8 cellular contexts compared by ENCODE assay signal in the genomic region with DNA sequence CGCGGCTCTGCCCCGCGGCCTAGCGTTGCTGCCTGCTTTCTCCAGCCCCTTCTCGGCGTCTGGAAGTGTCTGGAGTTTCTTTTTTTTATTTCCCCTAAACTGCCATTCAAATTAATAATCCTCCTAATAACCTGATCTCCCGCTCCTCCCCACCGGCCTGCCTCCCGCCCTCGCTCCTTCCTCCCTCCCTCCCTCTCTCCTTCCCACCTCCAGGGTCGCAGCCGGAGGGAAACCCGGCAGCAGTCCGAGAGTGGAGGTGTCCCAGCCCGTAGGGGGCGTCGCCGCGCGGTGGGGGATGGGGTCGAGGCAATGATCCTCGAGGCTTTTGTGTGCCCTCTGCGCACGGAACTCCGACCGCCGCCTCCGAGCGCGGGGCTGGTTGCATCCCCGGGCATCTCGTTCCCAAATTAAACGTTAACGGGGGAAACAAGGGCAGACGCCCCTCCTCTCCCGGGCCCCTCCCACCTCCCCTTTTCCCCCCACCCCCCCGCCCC. TPM values are rescaled to one million over a fixed set of nuclear protein-coding genes. Genes with fewer than 3 reads are reported as not detected.
A peak's percentile ranks its signal among the peaks of the same experiment; 100 is the strongest.
DNase-seq lines count a peak whose midpoint lies in the region; ATAC-seq, FAIRE-seq and TF ChIP-seq lines count a peak whose summit lies in the region.

No MANE protein-coding gene starts in this region.

- CTCF ChIA-PET in K562 (lab: Yijun Ruan, JAX; ENCODE audit: low intra/inter-chr PET ratio): interaction anchor here (0.6 to 0.7 kb wide), 2 partner anchors 197 to 528 kb away, joined by 3 read pairs; no protein-coding TSS in a partner anchor

- no peaks in the 10 kb centered on the region for H3K9me2 ChIP-seq in Karpas-422 (replicated peaks; ENCODE audit: insufficient read depth, low read length)

- peak; percentile 4 to 23; a peak in 2 of 4 replicates for TF ChIP-seq RAD21 in K562 (CRISPR knock-in tag; conservative IDR thresholded peaks at IDR 0.05 in 1 of 2, IDR thresholded peaks at IDR 0.05 in 1 of 2)

- H3K36me3 ChIP-seq in BE2C (no peaks in the 10 kb centered on the region; the same call in 1 of the 2 replicates), Karpas-422 (ENCODE audit: insufficient read depth, low read length) (no peaks in the 10 kb centered on the region), K562 (ENCODE audit: control insufficient read depth, insufficient read depth, low read length) (peaks cover 44% of the 10 kb centered on the region), iPS-20b (ENCODE audit: insufficient read depth, low read depth, low read length) (peaks cover 25% of the 10 kb centered on the region), spleen (peaks cover 0 to 16% (median 0%) of the 10 kb centered on the region in 6 donors)

- TF ChIP-seq POLR2A in K562 (conservative IDR thresholded peaks at IDR 0.05) (peak; percentile 4), spleen (IDR thresholded peaks at IDR 0.05) (no peak)

- H2AFZ ChIP-seq in Karpas-422 (ENCODE audit: low read length): no peak overlapping the region
- H2AFZ ChIP-seq in K562 (ENCODE audit: low read depth, low read length): peak overlapping the region; percentile 71

- no peaks in the 10 kb centered on the region for H3K9me1 ChIP-seq in K562 (ENCODE audit: control insufficient read depth, insufficient read depth, low read length)

- POLR2A ChIA-PET in K562 (lab: Yijun Ruan, JAX): interaction anchor here (0.5 to 3.6 kb wide), 8 partner anchors 11 to 590 kb away, joined by 3 to 22 read pairs (median 6); no protein-coding TSS in a partner anchor

- peak; percentile 82 for FAIRE-seq in K562 (lab: Jason Lieb, UNC)

- H3K4me1 ChIP-seq in BE2C (no peaks in the 10 kb centered on the region), Karpas-422 (ENCODE audit: low read length) (peaks cover 25% of the 10 kb centered on the region), K562 (replicated peaks in 1 of 2; ENCODE audit: control insufficient read depth in 2 of 2, insufficient read depth in 2 of 2, low read length in 2 of 2) (peaks cover 13 to 47% of the 10 kb centered on the region in 2 experiments; a peak in 4 of 5 replicates), iPS-20b (ENCODE audit: insufficient read depth, low read length) (peaks cover 18% of the 10 kb centered on the region), spleen (peaks cover 12 to 65% (median 41%) of the 10 kb centered on the region in 6 donors)

- H3K9me3 ChIP-seq in BE2C (no peaks in the 10 kb centered on the region), Karpas-422 (ENCODE audit: low read length) (no peaks in the 10 kb centered on the region), K562 (replicated peaks; ENCODE audit: control insufficient read depth, insufficient read depth, low read depth, low read length) (no peaks in the 10 kb centered on the region), iPS-20b (ENCODE audit: insufficient read depth, low read depth, low read length) (no peaks in the 10 kb centered on the region), spleen (no peaks in the 10 kb centered on the region)

- peak overlapping the region; percentile 64 for H3K4me3 ChIP-seq in BE2C (ENCODE audit: low read depth, low read length)
- peak overlapping the region; percentile 47; the same call in 1 of the 2 replicates for H3K4me3 ChIP-seq in Karpas-422 (ENCODE audit: low read length)
- H3K4me3 ChIP-seq in K562: peak overlapping the region; percentile 93
- peak overlapping the region; percentile 97 for H3K4me3 ChIP-seq in iPS-20b (ENCODE audit: low read length)
- peak overlapping the region; percentile 70 to 96 (median 84) for H3K4me3 ChIP-seq in spleen

- TF ChIP-seq EP300 in K562 (IDR thresholded peaks at IDR 0.05; ENCODE audit: low read length): peak; percentile 53; the same call in 1 of the 2 replicates

- BruUV-seq in K562 (replicated peaks; lab: Mats Ljungman, UMichigan): no TSS peak

- H3K9ac ChIP-seq in Karpas-422 (ENCODE audit: low read length): no peak overlapping the region
- H3K9ac ChIP-seq in K562 (ENCODE audit: insufficient read depth in 1 of 2, low read depth in 2 of 2, low read length in 2 of 2): peak overlapping the region; percentile 88 to 99
- peak overlapping the region; percentile 91; the same call in 1 of the 2 replicates for H3K9ac ChIP-seq in iPS-20b (ENCODE audit: low read depth, low read length)

- ATAC-seq in GM19467 (IDR thresholded peaks at IDR 0.05; ENCODE audit: unreplicated experiment): peak; percentile 11
- peak; percentile 63 for ATAC-seq in K562
- no peak for ATAC-seq in GM18520 (IDR thresholded peaks at IDR 0.05; ENCODE audit: unreplicated experiment)

- peaks cover 3% of the 10 kb centered on the region; the same call in 1 of the 2 replicates for H4K20me1 ChIP-seq in Karpas-422 (ENCODE audit: insufficient read depth, low read depth, low read length)
- H4K20me1 ChIP-seq in K562 (replicated peaks; ENCODE audit: control insufficient read depth, insufficient read depth, low read length): peaks cover 7% of the 10 kb centered on the region; the same call in 1 of the 2 replicates

- peak; percentile 23; the same call in 1 of the 2 replicates for TF ChIP-seq CTCF in BE2C (IDR thresholded peaks at IDR 0.05; ENCODE audit: low read depth, low read length)
- TF ChIP-seq CTCF in K562 (IDR thresholded peaks at IDR 0.05 in 2 of 3, conservative IDR thresholded peaks at IDR 0.05 in 1 of 3; ENCODE audit: insufficient read depth in 2 of 3, low read depth in 1 of 3, low read length in 3 of 3): peak; percentile 49 to 58 (median 57)
- peak in 6 of 11 experiments; percentile 4 to 38 (median 18) for TF ChIP-seq CTCF in spleen (IDR thresholded peaks at IDR 0.05 in 8 of 11, conservative IDR thresholded peaks at IDR 0.05 in 3 of 11)

- DNase-seq in BE2C (peak; percentile 67), Karpas-422 (no peak), T-helper 9 cell (peak; percentile 55), K562 (ENCODE audit: extremely low read depth in 1 of 4, low spot score in 3 of 4) (peak; percentile 75 to 93 (median 82)), spleen (peak; percentile 90)

- 0% methylated on average over 8 of the region's 38 CpGs for WGBS in K562 (ENCODE audit: insufficient coverage, low coverage, missing lambda C conversion rate)
- WGBS in spleen, 5 donors: 0 to 1% (median 0%) methylated on average over 32 to 38 of the region's 38 CpGs

- peaks cover 87% of the 10 kb centered on the region for H3K27me3 ChIP-seq in BE2C
- H3K27me3 ChIP-seq in Karpas-422 (ENCODE audit: low read length): no peaks in the 10 kb centered on the region
- H3K27me3 ChIP-seq in K562 (ENCODE audit: control insufficient read depth in 2 of 2, insufficient read depth in 2 of 2, low read length in 2 of 2): no peaks in the 10 kb centered on the region
- H3K27me3 ChIP-seq in iPS-20b (ENCODE audit: insufficient read depth, low read length): peaks cover 37% of the 10 kb centered on the region
- H3K27me3 ChIP-seq in spleen (replicated peaks in 1 of 7): peaks cover 0 to 76% (median 19%) of the 10 kb centered on the region in 7 donors

- no peaks in the 10 kb centered on the region for H3K79me2 ChIP-seq in Karpas-422 (ENCODE audit: low read length)
- H3K79me2 ChIP-seq in K562 (ENCODE audit: control insufficient read depth, insufficient read depth, low read length): peaks cover 64% of the 10 kb centered on the region

- in situ Hi-C loops in K562 (cut with MboI): loop anchor here (5.0 kb wide), 1 partner anchor 171 kb away; no protein-coding TSS in a partner anchor

- peak overlapping the region; percentile 61 for H3K4me2 ChIP-seq in Karpas-422 (ENCODE audit: low read depth, low read length, poor library complexity, severe bottlenecking)
- peak overlapping the region; percentile 90 for H3K4me2 ChIP-seq in K562 (ENCODE audit: insufficient read depth, low read length)

- H3K27ac ChIP-seq in Karpas-422 (ENCODE audit: low read length) (no peak overlapping the region), K562 (ENCODE audit: extremely low read depth, low read depth, low read length) (peak overlapping the region; percentile 96), iPS-20b (ENCODE audit: low read length) (peak overlapping the region; percentile 80), spleen (peak overlapping the region; percentile 71 to 92 (median 90))

- intact Hi-C loops in K562 (cut with micrococcal nuclease): no loop called here
- intact Hi-C loops in spleen (cut with DNase I; ENCODE audit: low total_unique reads): loop anchor here (10.0 kb wide), 1 partner anchor 173 kb away; no protein-coding TSS in a partner anchor

TF ChIP-seq in K562, 482 proteins besides CTCF, POLR2A, EP300 and RAD21 (continues in another document):
- TF ChIP-seq, protein P1, sequence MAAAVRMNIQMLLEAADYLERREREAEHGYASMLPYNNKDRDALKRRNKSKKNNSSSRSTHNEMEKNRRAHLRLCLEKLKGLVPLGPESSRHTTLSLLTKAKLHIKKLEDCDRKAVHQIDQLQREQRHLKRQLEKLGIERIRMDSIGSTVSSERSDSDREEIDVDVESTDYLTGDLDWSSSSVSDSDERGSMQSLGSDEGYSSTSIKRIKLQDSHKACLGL (CRISPR knock-in tag; IDR thresholded peaks at IDR 0.05; ENCODE audit: borderline replicate concordance, poor library complexity, severe bottlenecking): no peak

RNA-seq across cellular contexts. Expression of a gene that starts 1.1 kb away (rescaled TPM):
- 1.1 TPM for polyA plus RNA-seq in BE2C (2012; ENCODE audit: insufficient read depth, insufficient read length, low read depth)
- total RNA-seq in Karpas-422 (2014; rRNA removed; shearing (Covaris generic); ENCODE audit: low replicate concordance): not detected in 2 replicates
- 86.5 and 141 TPM in 2 replicates for total RNA-seq in K562 (2011; cell fraction: chromatin; rRNA removed; ENCODE audit: low replicate concordance)
- total RNA-seq in K562 (2011; cell fraction: nucleolus; rRNA removed): 70.0 and 75.7 TPM in 2 replicates
- 87.0 and 111 TPM in 2 replicates for total RNA-seq in K562 (2011; cell fraction: nucleoplasm; rRNA removed)
- 140 and 162 TPM in 2 replicates for total RNA-seq in K562 (2014; rRNA removed)
- 95.8 and 106 TPM in 2 replicates for total RNA-seq in K562 (2014; rRNA removed; fragmentation: Illumina TruSeq; extraction: Trizol)
- total RNA-seq in K562 (2015; rRNA removed; fragmentation: Illumina TruSeq; extraction: Trizol): 144 and 150 TPM in 2 replicates
- total RNA-seq in K562 (2021): 90.4 and 92.2 TPM in 2 replicates
- polyA plus RNA-seq in K562 (2011; rRNA removed): 95.5 and 98.7 TPM in 2 replicates
- polyA plus RNA-seq in K562 (2011; cell fraction: cytosol; rRNA removed): 78.1 and 92.3 TPM in 2 replicates
- 131 and 154 TPM in 2 replicates for polyA plus RNA-seq in K562 (2011; cell fraction: nucleus; rRNA removed)
- polyA plus RNA-seq in K562 (2012): 96.0 and 204 TPM in 2 replicates
- 122 and 149 TPM in 2 replicates for polyA plus RNA-seq in K562 (2014; fragmentation: Illumina TruSeq; extraction: Trizol)
- 10 to 100 TPM; 37.0 to 37.8 TPM for polyA plus RNA-seq in K562 (2014; fragmentation: Nextera tagmentation; extraction: Ambion mirVana)
- 135 and 156 TPM in 2 replicates for polyA plus RNA-seq in K562 (2014; rRNA removed)
- 49.6 and 59.2 TPM in 2 replicates for polyA minus RNA-seq in K562 (2011; rRNA and poly(A)+ RNA removed)
- polyA minus RNA-seq in K562 (2011; cell fraction: cytosol; rRNA and poly(A)+ RNA removed): 41.8 and 47.4 TPM in 2 replicates
- 58.6 and 82.4 TPM in 2 replicates for polyA minus RNA-seq in K562 (2011; cell fraction: nucleus; rRNA and poly(A)+ RNA removed)
- total RNA-seq in spleen: 10 to 100 TPM in 6 of 7 donors, 1 to 10 TPM in 1; 9.7 to 32.3 (median 15.4) TPM
- polyA plus RNA-seq in spleen: 10 to 100 TPM in 1 of 3 donors, 1 to 10 TPM in 2; 5.3 to 10.6 (median 7.0) TPM

Comparison
In these comparisons a context has a peak if more than half of its experiments do, and no peak if none do; other contexts are left out.
1. H3K4me3 ChIP-seq: peak in every context shown above with its lines; median percentile 97 in iPS-20b; 93 in K562; 84 in spleen; 64 in BE2C; 47 in Karpas-422.
2. RNA of a gene that starts 1.1 kb away (total RNA-seq): 70.0 to 162 TPM in K562 and 9.7 to 32.3 TPM in spleen; not detected in Karpas-422; every median in the first group is over 10 times any median in the second.
3. Peak in every context shown above with its lines, with median percentiles within 50 percentile points of each other: CTCF ChIP-seq.